Comparison of ENCODE assay signal across 9 cellular contexts in the genomic region with DNA sequence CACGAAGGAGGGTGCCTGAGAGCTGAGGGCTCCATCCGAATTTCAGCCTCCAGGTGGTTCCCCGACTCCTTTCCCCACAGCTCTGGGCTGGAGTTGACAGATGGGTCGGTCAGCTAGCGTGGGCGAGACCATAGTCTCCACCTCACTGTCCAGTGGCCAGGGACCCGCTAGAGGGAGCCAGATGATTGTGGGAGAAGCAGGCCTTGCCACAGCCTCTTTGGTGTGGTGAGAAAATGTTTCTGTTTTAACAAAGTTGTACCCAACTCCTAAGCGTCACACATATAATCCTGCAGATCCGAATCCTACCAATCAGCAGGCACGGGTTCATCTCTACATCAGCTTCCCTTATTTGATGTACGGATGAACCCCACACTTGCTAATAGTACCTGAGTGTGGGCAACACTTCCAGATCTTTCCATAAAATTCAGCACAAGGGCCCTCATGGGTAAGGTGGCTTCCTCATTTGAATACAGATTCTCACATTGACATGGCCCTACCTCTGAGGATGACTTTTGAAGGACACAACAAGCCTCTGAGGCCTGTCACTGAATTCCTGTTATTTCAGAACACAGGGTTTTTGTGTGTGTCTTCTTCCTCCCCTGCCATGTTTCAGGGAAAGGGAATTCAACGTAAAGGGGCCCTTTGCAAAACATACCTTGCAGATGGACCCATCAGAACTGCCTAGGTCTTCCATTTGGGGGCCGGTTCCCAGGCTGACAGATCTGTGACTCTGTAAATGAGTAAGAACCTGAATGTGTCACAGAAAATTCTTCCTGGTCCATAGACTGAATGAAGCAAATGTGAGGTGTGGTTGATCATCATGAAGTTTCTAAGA.
A peak's percentile ranks its signal among the peaks of the same experiment; 100 is the strongest.
DNase-seq lines count a peak whose midpoint lies in the region; ATAC-seq, FAIRE-seq and TF ChIP-seq lines count a peak whose summit lies in the region.
"Had no signal": no experiment of that assay in that cellular context is flagged by ENCODE, and none has a peak within 500 bp of the region (broad histone marks: within the 10 kb centered on the region; RNA-seq: fewer than 3 reads in every experiment).

No MANE protein-coding gene starts in this region.

- no peak overlapping the region for H3K4me2 ChIP-seq in mesendoderm (ENCODE audit: low read length)

- H2BK5ac ChIP-seq in mesendoderm (ENCODE audit: low read length): no peak overlapping the region

- H3K4me3 ChIP-seq in effector memory CD4-positive, alpha-beta T cell (ENCODE audit: insufficient read depth, low read depth, low read length, poor library complexity, severe bottlenecking): no peak overlapping the region
- no peak overlapping the region for H3K4me3 ChIP-seq in mesendoderm (ENCODE audit: low read length)

- peaks cover 2 to 8% (median 4%) of the 10 kb centered on the region in 3 donors for H3K27me3 Mint-ChIP-seq in CD14-positive monocyte (ENCODE audit: low read depth in 3 of 3)
- H3K27me3 Mint-ChIP-seq in activated CD4-positive, alpha-beta memory T cell treated with anti-CD3 and anti-CD28 coated beads, Interleukin-2, amount 10 ng/mL, durations not matched to agents 7 days and 5 days: no peaks in the 10 kb centered on the region

- peaks cover 0 to 2% (median 0%) of the 10 kb centered on the region in 7 donors for H3K9me3 Mint-ChIP-seq in CD14-positive monocyte
- no peaks in the 10 kb centered on the region for H3K9me3 Mint-ChIP-seq in activated CD4-positive, alpha-beta memory T cell treated with anti-CD3 and anti-CD28 coated beads, Interleukin-2, amount 10 ng/mL, durations not matched to agents 7 days and 5 days

- TF ChIP-seq CTCF in CD14-positive monocyte (IDR thresholded peaks at IDR 0.05): peak; percentile 87

- no peak overlapping the region for H3K23ac ChIP-seq in mesendoderm (ENCODE audit: low read length)

- no peaks in the 10 kb centered on the region for H3K79me2 ChIP-seq in mesendoderm (ENCODE audit: control insufficient read depth, insufficient read depth, low read length)

- H3K4ac ChIP-seq in mesendoderm (ENCODE audit: low read depth, low read length): no peak overlapping the region

- H4K8ac ChIP-seq in mesendoderm (ENCODE audit: low read depth, low read length): no peak overlapping the region

- H4K5ac ChIP-seq in mesendoderm (ENCODE audit: low read length): no peak overlapping the region

- peaks cover 14% of the 10 kb centered on the region for H3K4me1 ChIP-seq in effector memory CD4-positive, alpha-beta T cell (ENCODE audit: control insufficient read depth, insufficient read depth, low read length, poor library complexity, severe bottlenecking)
- no peaks in the 10 kb centered on the region for H3K4me1 ChIP-seq in mesendoderm (ENCODE audit: control insufficient read depth, low read depth, low read length)

- CTCF ChIA-PET in activated CD4-positive, alpha-beta memory T cell treated with anti-CD3 and anti-CD28 coated beads, Interleukin-2, amount 10 ng/mL, durations not matched to agents 7 days and 5 days (lab: Charles Lee): interaction anchor here (0.5 to 6.4 kb wide), 37 partner anchors 9 to 522 kb away, joined by 3 to 57 read pairs (median 4); partner anchors contain the start of gene IRF4

- DNase-seq in CD14-positive monocyte (ENCODE audit: low spot score) (peak; percentile 77), GM19239 (ENCODE audit: insufficient read length, low spot score) (peak; percentile 46), NCI-H748 (lab: John Stamatoyannopoulos, UW; ENCODE audit: unreplicated experiment) (peak; percentile 84), mesendoderm (peak; percentile 94)
- peak; percentile 91 for DNase-seq in activated CD4-positive, alpha-beta memory T cell treated with anti-CD3 and anti-CD28 coated beads, Interleukin-2, amount 10 ng/mL, durations not matched to agents 7 days and 5 days
- DNase-seq in effector memory CD4-positive, alpha-beta T cell: peak; percentile 46 to 59 (median 52)
- DNase-seq in stimulated activated CD8-positive, alpha-beta memory T cell treated with anti-CD3 and anti-CD28 coated beads, Interleukin-2, amount 100 ng/mL, for 1 hour (ENCODE audit: low read depth in 2 of 2): peak; percentile 66 to 67

- no peak overlapping the region for H3K9ac ChIP-seq in mesendoderm (ENCODE audit: low read length)

- ATAC-seq in HG03342 (IDR thresholded peaks at IDR 0.05; ENCODE audit: unreplicated experiment): peak; percentile 56

- H3K36me3 ChIP-seq in effector memory CD4-positive, alpha-beta T cell (ENCODE audit: control insufficient read depth, insufficient read depth, low read length): no peaks in the 10 kb centered on the region
- no peaks in the 10 kb centered on the region for H3K36me3 ChIP-seq in mesendoderm (ENCODE audit: control insufficient read depth, insufficient read depth, low read length)

- no peak overlapping the region for H2BK15ac ChIP-seq in mesendoderm (replicated peaks; ENCODE audit: low read depth)

- H3K4me1 Mint-ChIP-seq in CD14-positive monocyte: peaks cover 15% of the 10 kb centered on the region
- peaks cover 50% of the 10 kb centered on the region for H3K4me1 Mint-ChIP-seq in activated CD4-positive, alpha-beta memory T cell treated with anti-CD3 and anti-CD28 coated beads, Interleukin-2, amount 10 ng/mL, durations not matched to agents 7 days and 5 days

- no peak overlapping the region for H3K4me3 Mint-ChIP-seq in CD14-positive monocyte
- H3K4me3 Mint-ChIP-seq in activated CD4-positive, alpha-beta memory T cell treated with anti-CD3 and anti-CD28 coated beads, Interleukin-2, amount 10 ng/mL, durations not matched to agents 7 days and 5 days: peak overlapping the region; percentile 13

- H3K18ac ChIP-seq in mesendoderm (ENCODE audit: low read length): no peak overlapping the region

- POLR2A ChIA-PET in activated CD4-positive, alpha-beta memory T cell treated with anti-CD3 and anti-CD28 coated beads, Interleukin-2, amount 10 ng/mL, durations not matched to agents 7 days and 5 days (lab: Charles Lee): interaction anchor here (0.8 to 10.9 kb wide), 19 partner anchors 13 to 360 kb away, joined by 3 to 159 read pairs (median 4); partner anchors contain the start of genes DUSP22 and IRF4

- H3K79me1 ChIP-seq in mesendoderm (ENCODE audit: low read length): no peaks in the 10 kb centered on the region

- H2AK5ac ChIP-seq in mesendoderm (ENCODE audit: low read length): no peak overlapping the region

- H3K27ac Mint-ChIP-seq in CD14-positive monocyte: no peak overlapping the region
- H3K27ac Mint-ChIP-seq in activated CD4-positive, alpha-beta memory T cell treated with anti-CD3 and anti-CD28 coated beads, Interleukin-2, amount 10 ng/mL, durations not matched to agents 7 days and 5 days: peak overlapping the region; percentile 74

- WGBS in mesendoderm (ENCODE audit: extremely low coverage, insufficient coverage, low lambda C conversion rate): no CpG with 5 or more reads among the region's 13 CpGs

- H3K27me3 ChIP-seq in effector memory CD4-positive, alpha-beta T cell (replicated peaks; ENCODE audit: control insufficient read depth, insufficient read depth, low read length, poor library complexity, severe bottlenecking): no peaks in the 10 kb centered on the region
- H3K27me3 ChIP-seq in mesendoderm (ENCODE audit: insufficient read depth, low read length, poor library complexity): no peaks in the 10 kb centered on the region

- H3K9me3 ChIP-seq in effector memory CD4-positive, alpha-beta T cell (ENCODE audit: control insufficient read depth, low read length): no peaks in the 10 kb centered on the region

- peak; percentile 89 for FAIRE-seq in GM19239 (lab: Jason Lieb, UNC)
- FAIRE-seq: TTC549 had no signal

- H3K56ac ChIP-seq in mesendoderm (ENCODE audit: low read length): no peak overlapping the region

- H3K36me3 Mint-ChIP-seq in CD14-positive monocyte: no peaks in the 10 kb centered on the region
- H3K36me3 Mint-ChIP-seq in activated CD4-positive, alpha-beta memory T cell treated with anti-CD3 and anti-CD28 coated beads, Interleukin-2, amount 10 ng/mL, durations not matched to agents 7 days and 5 days (ENCODE audit: low read depth): no peaks in the 10 kb centered on the region

- no peak overlapping the region for H3K27ac ChIP-seq in effector memory CD4-positive, alpha-beta T cell (ENCODE audit: insufficient read depth, low read length, poor library complexity, severe bottlenecking)
- no peak overlapping the region for H3K27ac ChIP-seq in mesendoderm (ENCODE audit: low read depth, low read length)

- intact Hi-C loops in CD14-positive monocyte (cut with micrococcal nuclease): loop anchor here in 1 of 2 donors (5.0 kb wide), 2 partner anchors 203 to 218 kb away; partner anchors contain the start of gene IRF4

- no peak overlapping the region for H2BK120ac ChIP-seq in mesendoderm (ENCODE audit: low read depth, low read length)
